Comparison of ENCODE assay signal across 1 cellular context in the genomic region with DNA sequence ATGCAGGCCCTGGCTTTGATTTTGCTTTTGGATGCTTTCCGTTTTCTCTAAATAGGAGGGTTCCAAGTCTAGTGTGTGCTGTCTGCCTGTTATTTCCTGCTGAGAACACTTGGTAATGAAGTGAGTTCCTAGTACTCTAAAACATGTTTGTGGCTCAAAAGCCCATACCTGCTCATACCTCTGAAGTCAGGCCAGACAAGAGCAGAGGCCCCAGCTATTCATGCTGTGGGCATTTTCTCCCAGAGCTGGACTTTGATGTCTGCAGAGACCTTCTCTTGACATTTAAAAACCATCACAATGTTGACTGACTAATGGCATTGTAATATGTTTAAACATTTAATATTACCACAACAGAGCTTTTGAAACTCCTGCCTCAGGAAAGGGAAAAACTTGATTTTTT.
TF ChIP-seq lines count a peak whose summit lies in the region.

No MANE protein-coding gene starts in this region.

TF ChIP-seq in HCT116, 20 proteins besides CTCF, POLR2A, EP300 and RAD21:
- TF ChIP-seq, protein P1, sequence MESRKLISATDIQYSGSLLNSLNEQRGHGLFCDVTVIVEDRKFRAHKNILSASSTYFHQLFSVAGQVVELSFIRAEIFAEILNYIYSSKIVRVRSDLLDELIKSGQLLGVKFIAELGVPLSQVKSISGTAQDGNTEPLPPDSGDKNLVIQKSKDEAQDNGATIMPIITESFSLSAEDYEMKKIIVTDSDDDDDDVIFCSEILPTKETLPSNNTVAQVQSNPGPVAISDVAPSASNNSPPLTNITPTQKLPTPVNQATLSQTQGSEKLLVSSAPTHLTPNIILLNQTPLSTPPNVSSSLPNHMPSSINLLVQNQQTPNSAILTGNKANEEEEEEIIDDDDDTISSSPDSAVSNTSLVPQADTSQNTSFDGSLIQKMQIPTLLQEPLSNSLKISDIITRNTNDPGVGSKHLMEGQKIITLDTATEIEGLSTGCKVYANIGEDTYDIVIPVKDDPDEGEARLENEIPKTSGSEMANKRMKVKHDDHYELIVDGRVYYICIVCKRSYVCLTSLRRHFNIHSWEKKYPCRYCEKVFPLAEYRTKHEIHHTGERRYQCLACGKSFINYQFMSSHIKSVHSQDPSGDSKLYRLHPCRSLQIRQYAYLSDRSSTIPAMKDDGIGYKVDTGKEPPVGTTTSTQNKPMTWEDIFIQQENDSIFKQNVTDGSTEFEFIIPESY (IDR thresholded peaks at IDR 0.05; ENCODE audit: extremely low read depth, insufficient replicate concordance, low read length), result no peak
- TF ChIP-seq, protein P2, sequence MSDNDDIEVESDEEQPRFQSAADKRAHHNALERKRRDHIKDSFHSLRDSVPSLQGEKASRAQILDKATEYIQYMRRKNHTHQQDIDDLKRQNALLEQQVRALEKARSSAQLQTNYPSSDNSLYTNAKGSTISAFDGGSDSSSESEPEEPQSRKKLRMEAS (IDR thresholded peaks at IDR 0.05), result peak; percentile 42
- TF ChIP-seq, protein P3, sequence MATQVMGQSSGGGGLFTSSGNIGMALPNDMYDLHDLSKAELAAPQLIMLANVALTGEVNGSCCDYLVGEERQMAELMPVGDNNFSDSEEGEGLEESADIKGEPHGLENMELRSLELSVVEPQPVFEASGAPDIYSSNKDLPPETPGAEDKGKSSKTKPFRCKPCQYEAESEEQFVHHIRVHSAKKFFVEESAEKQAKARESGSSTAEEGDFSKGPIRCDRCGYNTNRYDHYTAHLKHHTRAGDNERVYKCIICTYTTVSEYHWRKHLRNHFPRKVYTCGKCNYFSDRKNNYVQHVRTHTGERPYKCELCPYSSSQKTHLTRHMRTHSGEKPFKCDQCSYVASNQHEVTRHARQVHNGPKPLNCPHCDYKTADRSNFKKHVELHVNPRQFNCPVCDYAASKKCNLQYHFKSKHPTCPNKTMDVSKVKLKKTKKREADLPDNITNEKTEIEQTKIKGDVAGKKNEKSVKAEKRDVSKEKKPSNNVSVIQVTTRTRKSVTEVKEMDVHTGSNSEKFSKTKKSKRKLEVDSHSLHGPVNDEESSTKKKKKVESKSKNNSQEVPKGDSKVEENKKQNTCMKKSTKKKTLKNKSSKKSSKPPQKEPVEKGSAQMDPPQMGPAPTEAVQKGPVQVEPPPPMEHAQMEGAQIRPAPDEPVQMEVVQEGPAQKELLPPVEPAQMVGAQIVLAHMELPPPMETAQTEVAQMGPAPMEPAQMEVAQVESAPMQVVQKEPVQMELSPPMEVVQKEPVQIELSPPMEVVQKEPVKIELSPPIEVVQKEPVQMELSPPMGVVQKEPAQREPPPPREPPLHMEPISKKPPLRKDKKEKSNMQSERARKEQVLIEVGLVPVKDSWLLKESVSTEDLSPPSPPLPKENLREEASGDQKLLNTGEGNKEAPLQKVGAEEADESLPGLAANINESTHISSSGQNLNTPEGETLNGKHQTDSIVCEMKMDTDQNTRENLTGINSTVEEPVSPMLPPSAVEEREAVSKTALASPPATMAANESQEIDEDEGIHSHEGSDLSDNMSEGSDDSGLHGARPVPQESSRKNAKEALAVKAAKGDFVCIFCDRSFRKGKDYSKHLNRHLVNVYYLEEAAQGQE (IDR thresholded peaks at IDR 0.05; ENCODE audit: low read depth), result no peak
- TF ChIP-seq TCF7L2 (IDR thresholded peaks at IDR 0.05; ENCODE audit: borderline replicate concordance, extremely low read depth, insufficient read depth, insufficient read length), result no peak
- TF ChIP-seq SRF (IDR thresholded peaks at IDR 0.05; ENCODE audit: low read depth), result peak; percentile 62; the same call in 1 of the 2 replicates
- TF ChIP-seq EZH2phosphoT487 (IDR thresholded peaks at IDR 0.05; ENCODE audit: borderline replicate concordance), result no peak
- peak; percentile 77 for TF ChIP-seq CEBPB (IDR thresholded peaks at IDR 0.05; ENCODE audit: low read depth)
- no peak for TF ChIP-seq ZNF274 (IDR thresholded peaks at IDR 0.05; ENCODE audit: low read depth, low read length)
- peak; percentile 74 for TF ChIP-seq SIN3A (IDR thresholded peaks at IDR 0.05; ENCODE audit: low read depth)
- TF ChIP-seq FOSL1 (IDR thresholded peaks at IDR 0.05; ENCODE audit: low read depth), result peak; percentile 81
- TF ChIP-seq EGR1 (IDR thresholded peaks at IDR 0.05; ENCODE audit: low read depth), result 0 out of 2 replicates have a peak, but pooled peaks have one; percentile 19
- no peak for TF ChIP-seq YY1 (IDR thresholded peaks at IDR 0.05; ENCODE audit: extremely low read depth, insufficient replicate concordance, low read depth, low read length)
- TF ChIP-seq ZFX (IDR thresholded peaks at IDR 0.05), result no peak
- peak; percentile 78 for TF ChIP-seq SP1 (IDR thresholded peaks at IDR 0.05; ENCODE audit: low read depth)
- TF ChIP-seq JUND (IDR thresholded peaks at IDR 0.05), result peak; percentile 75
- no peak for TF ChIP-seq EZH2 (IDR thresholded peaks at IDR 0.05)
- no peak for TF ChIP-seq ELF1 (IDR thresholded peaks at IDR 0.05; ENCODE audit: borderline replicate concordance, low read depth)
- TF ChIP-seq, protein P4, sequence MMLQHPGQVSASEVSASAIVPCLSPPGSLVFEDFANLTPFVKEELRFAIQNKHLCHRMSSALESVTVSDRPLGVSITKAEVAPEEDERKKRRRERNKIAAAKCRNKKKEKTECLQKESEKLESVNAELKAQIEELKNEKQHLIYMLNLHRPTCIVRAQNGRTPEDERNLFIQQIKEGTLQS (IDR thresholded peaks at IDR 0.05), result no peak
- peak; percentile 23; the same call in 1 of the 2 replicates for TF ChIP-seq POLR2AphosphoS5 (IDR thresholded peaks at IDR 0.05; ENCODE audit: low read depth, low read length)
- peak; percentile 57 for TF ChIP-seq CBX3 (IDR thresholded peaks at IDR 0.05; ENCODE audit: low read depth)
